ENCODE assay signal across 11 cellular contexts in the genomic region with DNA sequence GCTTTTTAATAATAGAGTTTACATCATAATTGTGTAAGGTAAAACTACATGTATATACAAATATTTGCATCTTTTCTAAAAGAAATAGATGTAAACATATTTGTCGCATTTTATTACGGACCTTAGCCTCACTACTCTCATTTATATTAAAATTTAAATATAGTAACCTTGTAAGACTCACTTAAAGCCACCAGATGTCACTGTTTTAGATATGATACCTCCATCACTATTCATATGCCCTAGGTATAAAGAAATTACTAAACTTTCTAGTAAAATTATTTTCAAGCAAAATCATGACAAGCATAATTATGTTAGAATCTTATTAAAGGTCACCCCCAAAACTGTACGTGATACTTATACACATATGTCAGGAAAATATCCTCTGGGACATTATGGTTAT.
DNase-seq lines count a peak whose midpoint lies in the region; ATAC-seq and TF ChIP-seq lines count a peak whose summit lies in the region.
"Had no signal": no experiment of that assay in that cellular context is flagged by ENCODE, and none has a peak within 500 bp of the region (broad histone marks: within the 10 kb centered on the region; RNA-seq: fewer than 3 reads in every experiment).

No MANE protein-coding gene starts in this region.

- no peaks in the 10 kb centered on the region for H3K9me3 ChIP-seq in right lobe of liver
- H3K9me3 ChIP-seq: neutrophil had no signal

- no peak for TF ChIP-seq POLR2A in right lobe of liver (IDR thresholded peaks at IDR 0.05)

- no peaks in the 10 kb centered on the region for H3K36me3 ChIP-seq in right lobe of liver
- H3K36me3 ChIP-seq: neutrophil had no signal

- H3K4me1 Mint-ChIP-seq in activated T-helper 17 cell treated with anti-CD3 and anti-CD28 coated beads, Interleukin-2, amount 50 U/mL, for 72 hours, result no peaks in the 10 kb centered on the region
- H3K4me1 Mint-ChIP-seq: activated CD4-positive, alpha-beta T cell treated with anti-CD3 and anti-CD28 coated beads for 36 hours had no signal

- H3K27me3 Mint-ChIP-seq in activated T-helper 17 cell treated with anti-CD3 and anti-CD28 coated beads, Interleukin-2, amount 50 U/mL, for 72 hours, result no peaks in the 10 kb centered on the region
- H3K27me3 Mint-ChIP-seq: activated CD4-positive, alpha-beta T cell treated with anti-CD3 and anti-CD28 coated beads for 36 hours had no signal

- DNase-seq in DMS153 (lab: John Stamatoyannopoulos, UW) (peak; percentile 2), LNCaP clone FGC (ENCODE audit: low read depth) (no peak), SKM-1 treated with dmso at 0.1 percent for 144 hours (lab: John Stamatoyannopoulos, UW; ENCODE audit: unreplicated experiment) (peak; percentile 22), right lobe of liver (no peak), NCI-H2107 treated with DMSO at 0.1 percent for 48 hours (lab: John Stamatoyannopoulos, UW; ENCODE audit: unreplicated experiment) (no peak), HUDEP-2 (lab: John Stamatoyannopoulos, UW; ENCODE audit: unreplicated experiment in 76 of 76) (no peak)
- DNase-seq: activated CD4-positive, alpha-beta T cell treated with anti-CD3 and anti-CD28 coated beads for 36 hours had no signal

- no peak overlapping the region for H3K4me3 Mint-ChIP-seq in activated T-helper 17 cell treated with anti-CD3 and anti-CD28 coated beads, Interleukin-2, amount 50 U/mL, for 72 hours
- H3K4me3 Mint-ChIP-seq: activated CD4-positive, alpha-beta T cell treated with anti-CD3 and anti-CD28 coated beads for 36 hours had no signal

- no peaks in the 10 kb centered on the region for H3K36me3 Mint-ChIP-seq in activated T-helper 17 cell treated with anti-CD3 and anti-CD28 coated beads, Interleukin-2, amount 50 U/mL, for 72 hours (ENCODE audit: low read depth)
- H3K36me3 Mint-ChIP-seq: activated naive CD4-positive, alpha-beta T cell treated with anti-CD3 and anti-CD28 coated beads, Interleukin-2, amount 50 U/mL, for 72 hours had no signal

- ATAC-seq in right lobe of liver (peak in 1 of 4 donors; percentile 28), GM18502 (IDR thresholded peaks at IDR 0.05; ENCODE audit: poor library complexity, unreplicated experiment) (no peak)
- ATAC-seq in activated T-helper 17 cell treated with anti-CD3 and anti-CD28 coated beads, Interleukin-2, amount 50 U/mL, for 72 hours (replicated peaks), result no peak
- ATAC-seq: activated CD4-positive, alpha-beta T cell treated with anti-CD3 and anti-CD28 coated beads for 36 hours; activated naive CD4-positive, alpha-beta T cell treated with anti-CD3 and anti-CD28 coated beads, Interleukin-2, amount 50 U/mL, for 72 hours had no signal

- intact Hi-C loops in right lobe of liver (cut with DNase I), result no loop called here

- H3K27ac ChIP-seq in right lobe of liver, result no peak overlapping the region
- H3K27ac ChIP-seq: neutrophil had no signal

- no peaks in the 10 kb centered on the region for H3K4me1 ChIP-seq in right lobe of liver

- H3K4me3 ChIP-seq in LNCaP clone FGC (ENCODE audit: low read depth, low read length), result no peak overlapping the region
- no peak overlapping the region for H3K4me3 ChIP-seq in right lobe of liver

- no peaks in the 10 kb centered on the region for H3K27me3 ChIP-seq in right lobe of liver
- H3K27me3 ChIP-seq: neutrophil had no signal

- no peak overlapping the region for H3K27ac Mint-ChIP-seq in activated T-helper 17 cell treated with anti-CD3 and anti-CD28 coated beads, Interleukin-2, amount 50 U/mL, for 72 hours
- H3K27ac Mint-ChIP-seq: activated CD4-positive, alpha-beta T cell treated with anti-CD3 and anti-CD28 coated beads for 36 hours; activated naive CD4-positive, alpha-beta T cell treated with anti-CD3 and anti-CD28 coated beads, Interleukin-2, amount 50 U/mL, for 72 hours had no signal

- TF ChIP-seq CTCF in LNCaP clone FGC (IDR thresholded peaks at IDR 0.05; ENCODE audit: control insufficient read depth, extremely low read depth, insufficient read depth) (0 out of 2 replicates have a peak, but pooled peaks have one; percentile 13), right lobe of liver (IDR thresholded peaks at IDR 0.05) (peak in 3 of 4 donors; percentile 11 to 20 (median 12))

- WGBS in right lobe of liver (ENCODE audit: insufficient coverage, low coverage, low lambda C conversion rate, missing lambda C conversion rate), result 47% methylated on average over 3 of the region's 3 CpGs

- peaks cover 24% of the 10 kb centered on the region for H3K9me3 Mint-ChIP-seq in activated T-helper 17 cell treated with anti-CD3 and anti-CD28 coated beads, Interleukin-2, amount 50 U/mL, for 72 hours

Comparison
In these comparisons a context has a peak if more than half of its experiments do, and no peak if none do; other contexts are left out.
1. DNase-seq: peak in DMS153 (single experiment) and SKM-1 treated with dmso at 0.1 percent for 144 hours (single experiment); none in LNCaP clone FGC (single experiment), right lobe of liver (0 of 3), NCI-H2107 treated with DMSO at 0.1 percent for 48 hours (single experiment) and HUDEP-2 (0 of 76).